In genomic region chr1:6491076-6491449, GRCh38 we compare ENCODE assay signal across 8 cellular contexts. TPM values are rescaled to one million over a fixed set of nuclear protein-coding genes. Genes with fewer than 3 reads are reported as not detected.
A peak's percentile ranks its signal among the peaks of the same experiment; 100 is the strongest.
DNase-seq lines count a peak whose midpoint lies in the region; ATAC-seq lines count a peak whose summit lies in the region.

No MANE protein-coding gene starts in this region.

- peaks cover 14% of the 10 kb centered on the region for H3K27me3 Mint-ChIP-seq in activated CD4-positive, alpha-beta T cell treated with anti-CD3 and anti-CD28 coated beads, Interleukin-2, amount 10 ng/mL, durations not matched to agents 7 days and 5 days

- 45% methylated on average over 6 of the region's 6 CpGs for WGBS in thymus

- no peak for ATAC-seq in HG02885 (IDR thresholded peaks at IDR 0.05; ENCODE audit: poor library complexity, unreplicated experiment)
- ATAC-seq in GM21390 (IDR thresholded peaks at IDR 0.05; ENCODE audit: unreplicated experiment): no peak

- no peak overlapping the region for H3K27ac ChIP-seq in thymus (ENCODE audit: low read depth)

- H3K9me3 ChIP-seq in adipocyte (ENCODE audit: control insufficient read depth, low read length) (no peaks in the 10 kb centered on the region), thymus (ENCODE audit: control insufficient read depth) (no peaks in the 10 kb centered on the region)

- POLR2A ChIA-PET in activated CD4-positive, alpha-beta T cell treated with anti-CD3 and anti-CD28 coated beads, Interleukin-2, amount 10 ng/mL, durations not matched to agents 7 days and 5 days (lab: Charles Lee): interaction anchor here (0.6 kb wide), 1 partner anchor 27 kb away, joined by 13 read pairs; no protein-coding TSS in a partner anchor

- H3K36me3 Mint-ChIP-seq in activated CD4-positive, alpha-beta T cell treated with anti-CD3 and anti-CD28 coated beads, Interleukin-2, amount 10 ng/mL, durations not matched to agents 7 days and 5 days (ENCODE audit: low read depth): no peaks in the 10 kb centered on the region

- H3K36me3 ChIP-seq in adipocyte (ENCODE audit: control insufficient read depth, insufficient read depth, low read length, severe bottlenecking) (no peaks in the 10 kb centered on the region), thymus (ENCODE audit: control insufficient read depth, insufficient read depth) (no peaks in the 10 kb centered on the region)

- H3K4me1 ChIP-seq in adipocyte (ENCODE audit: control insufficient read depth, insufficient read depth, low read length) (peaks cover 4% of the 10 kb centered on the region), thymus (ENCODE audit: control insufficient read depth, insufficient read depth, low read length) (no peaks in the 10 kb centered on the region)

- no peaks in the 10 kb centered on the region for H3K9me3 Mint-ChIP-seq in activated CD4-positive, alpha-beta T cell treated with anti-CD3 and anti-CD28 coated beads, Interleukin-2, amount 10 ng/mL, durations not matched to agents 7 days and 5 days

- CTCF ChIA-PET in activated CD4-positive, alpha-beta T cell treated with anti-CD3 and anti-CD28 coated beads, Interleukin-2, amount 10 ng/mL, durations not matched to agents 7 days and 5 days (lab: Charles Lee): interaction anchor here (0.6 to 4.3 kb wide), 23 partner anchors 10 to 820 kb away, joined by 3 to 33 read pairs (median 3); partner anchors contain the start of gene DNAJC11

- peak overlapping the region; percentile 75 for H3K4me3 Mint-ChIP-seq in activated CD4-positive, alpha-beta T cell treated with anti-CD3 and anti-CD28 coated beads, Interleukin-2, amount 10 ng/mL, durations not matched to agents 7 days and 5 days

- H3K9ac ChIP-seq in adipocyte (ENCODE audit: low read length): peak overlapping the region; percentile 49

- H3K4me3 ChIP-seq in adipocyte (ENCODE audit: low read length) (peak overlapping the region; percentile 76), thymus (ENCODE audit: low read length) (peak overlapping the region; percentile 79)

- no peak for DNase-seq in activated CD4-positive, alpha-beta T cell treated with anti-CD3 and anti-CD28 coated beads, Interleukin-2, amount 10 ng/mL, durations not matched to agents 7 days and 5 days
- DNase-seq in activated CD4-positive, alpha-beta T cell treated with anti-CD3 and anti-CD28 coated beads for 48 hours: no peak
- DNase-seq in adipocyte (ENCODE audit: low read depth) (no peak), kidney tubule cell (ENCODE audit: low spot score) (peak; percentile 50), cerebellum (ENCODE audit: low spot score) (no peak)

- H3K27me3 ChIP-seq in adipocyte (replicated peaks; ENCODE audit: control insufficient read depth, insufficient read depth, low read length): no peaks in the 10 kb centered on the region
- H3K27me3 ChIP-seq in thymus (ENCODE audit: control insufficient read depth, insufficient read depth): peaks cover 13% of the 10 kb centered on the region

- peak overlapping the region; percentile 87 for H3K27ac Mint-ChIP-seq in activated CD4-positive, alpha-beta T cell treated with anti-CD3 and anti-CD28 coated beads, Interleukin-2, amount 10 ng/mL, durations not matched to agents 7 days and 5 days

- peaks cover 22% of the 10 kb centered on the region for H3K4me1 Mint-ChIP-seq in activated CD4-positive, alpha-beta T cell treated with anti-CD3 and anti-CD28 coated beads, Interleukin-2, amount 10 ng/mL, durations not matched to agents 7 days and 5 days

RNA-seq across cellular contexts. Expression of gene PLEKHG5, which starts 0.4 kb away (rescaled TPM):
- 1 to 10 TPM; 1.3 to 1.8 TPM for total RNA-seq in activated CD4-positive, alpha-beta T cell treated with anti-CD3 and anti-CD28 coated beads, Interleukin-2, amount 10 ng/mL, durations not matched to agents 7 days and 5 days
- polyA plus RNA-seq in thymus: 4.6 TPM
- total RNA-seq in cerebellum: 13.5 TPM

RNA-seq across cellular contexts. Expression of gene TNFRSF25, which starts 25.1 kb away (rescaled TPM):
- 10 to 100 TPM; 88.5 to 92.8 TPM for total RNA-seq in activated CD4-positive, alpha-beta T cell treated with anti-CD3 and anti-CD28 coated beads, Interleukin-2, amount 10 ng/mL, durations not matched to agents 7 days and 5 days
- polyA plus RNA-seq in thymus: 51.6 TPM
- total RNA-seq in cerebellum: 9.5 TPM
